ENCODE assay signal across 12 cellular contexts in the genomic region with DNA sequence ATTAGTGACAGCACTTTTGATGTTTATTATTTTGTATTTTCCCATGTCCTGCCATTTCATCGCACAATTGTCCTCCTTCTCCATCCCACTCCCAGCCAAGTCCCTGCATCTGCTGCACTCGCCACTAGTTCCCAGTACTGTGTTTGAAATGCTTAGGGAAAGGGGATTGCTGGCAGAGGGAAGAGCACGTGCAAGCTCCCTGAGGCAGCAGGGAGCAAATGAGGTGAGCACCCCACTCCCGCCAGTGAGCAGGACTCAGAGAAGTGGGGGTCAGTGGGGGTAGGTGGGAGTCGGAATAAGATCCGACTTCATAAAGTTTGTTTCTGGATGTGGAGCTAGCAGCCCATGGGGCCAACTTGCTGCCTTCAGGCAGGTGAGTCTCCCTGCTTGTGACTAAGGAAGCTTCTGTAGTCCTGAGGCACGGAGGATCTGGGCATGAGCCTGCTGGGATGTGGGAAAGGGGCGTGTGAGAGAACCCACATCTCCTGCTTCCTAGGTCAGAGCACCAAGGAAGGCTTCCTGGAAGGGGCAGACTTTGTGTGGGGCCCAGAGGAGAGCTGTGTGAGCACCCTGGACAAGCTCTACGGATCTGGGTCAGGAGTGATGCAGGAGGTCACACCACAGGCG.
DNase-seq lines count a peak whose midpoint lies in the region; ATAC-seq, FAIRE-seq and TF ChIP-seq lines count a peak whose summit lies in the region.
"Had no signal": no experiment of that assay in that cellular context is flagged by ENCODE, and none has a peak within 500 bp of the region (broad histone marks: within the 10 kb centered on the region; RNA-seq: fewer than 3 reads in every experiment).

No MANE protein-coding gene starts in this region.

- H3K27me3 ChIP-seq in left ventricle myocardium inferior (ENCODE audit: low read depth) (peaks cover 34% of the 10 kb centered on the region), astrocyte (ENCODE audit: insufficient read depth, low read length) (peaks cover 8% of the 10 kb centered on the region), tibial nerve (no peaks in the 10 kb centered on the region)
- H3K27me3 ChIP-seq: heart left ventricle, transverse colon had no signal

- H3K9ac ChIP-seq in astrocyte (ENCODE audit: low read length) = peak overlapping the region; percentile 64

- no peak overlapping the region for H3K4me3 ChIP-seq in left ventricle myocardium inferior
- no peak overlapping the region for H3K4me3 ChIP-seq in astrocyte (ENCODE audit: insufficient read depth, low read depth, low read length)
- H3K4me3 ChIP-seq in tibial nerve = no peak overlapping the region
- H3K4me3 ChIP-seq: heart left ventricle, transverse colon had no signal

- TF ChIP-seq POLR2A in tibial nerve (IDR thresholded peaks at IDR 0.05) = no peak
- no peak for TF ChIP-seq POLR2A in GM12891 (IDR thresholded peaks at IDR 0.05; ENCODE audit: low read depth, low read length)

- FAIRE-seq in astrocyte (lab: Jason Lieb, UNC) = no peak
- no peak for FAIRE-seq in GM12891 (lab: Jason Lieb, UNC)

- no peaks in the 10 kb centered on the region for H3K79me2 ChIP-seq in astrocyte (ENCODE audit: insufficient read depth, low read length)

- H3K4me1 ChIP-seq in left ventricle myocardium inferior = peaks cover 15% of the 10 kb centered on the region
- H3K4me1 ChIP-seq in astrocyte (ENCODE audit: insufficient read depth, low read length) = peaks cover 30% of the 10 kb centered on the region
- H3K4me1 ChIP-seq in tibial nerve = peaks cover 0 to 55% (median 17%) of the 10 kb centered on the region in 4 donors

- H3K27me3 Mint-ChIP-seq in astrocyte (ENCODE audit: low read depth, unreplicated experiment) (peaks cover 60% of the 10 kb centered on the region), memory B cell (peaks cover 6% of the 10 kb centered on the region)

- no peak for TF ChIP-seq EP300 in tibial nerve (IDR thresholded peaks at IDR 0.05)

- no peaks in the 10 kb centered on the region for H4K20me1 ChIP-seq in astrocyte (ENCODE audit: insufficient read depth, low read length)

- H3K4me3 Mint-ChIP-seq in astrocyte (ENCODE audit: unreplicated experiment) (no peak overlapping the region), memory B cell (no peak overlapping the region)

- peaks cover 1% of the 10 kb centered on the region for H3K36me3 Mint-ChIP-seq in astrocyte (ENCODE audit: low read depth, unreplicated experiment)
- peaks cover 1% of the 10 kb centered on the region for H3K36me3 Mint-ChIP-seq in memory B cell

- H2AFZ ChIP-seq in astrocyte (ENCODE audit: low read depth, low read length) = no peak overlapping the region

- ATAC-seq in Right ventricle myocardium inferior (no peak), memory B cell (ENCODE audit: low read depth) (no peak)
- ATAC-seq: heart left ventricle had no signal

- WGBS in tibial nerve, 2 donors = 82 to 91% methylated on average over 8 to 10 of the region's 10 CpGs

- peaks cover 26% of the 10 kb centered on the region for H3K4me1 Mint-ChIP-seq in astrocyte (ENCODE audit: low read depth, unreplicated experiment)
- peaks cover 42% of the 10 kb centered on the region for H3K4me1 Mint-ChIP-seq in memory B cell

- peak overlapping the region; percentile 69 for H3K4me2 ChIP-seq in astrocyte (ENCODE audit: low read length)

- H3K9me3 Mint-ChIP-seq in astrocyte (ENCODE audit: unreplicated experiment) (peaks cover under 1% of the 10 kb centered on the region), memory B cell (no peaks in the 10 kb centered on the region)

- peak; percentile 11 for DNase-seq in Right ventricle myocardium inferior (ENCODE audit: missing footprints)
- no peak for DNase-seq in left ventricle myocardium inferior
- DNase-seq in astrocyte (ENCODE audit: low read depth) = peak; percentile 26
- DNase-seq in memory B cell (ENCODE audit: low spot score in 2 of 2) = no peak
- DNase-seq in tibial nerve (ENCODE audit: low spot score in 2 of 2) = no peak
- no peak for DNase-seq in DMS79 treated with DMSO at 0.1 percent for 48 hours (lab: John Stamatoyannopoulos, UW)
- no peak for DNase-seq in GM12891 (ENCODE audit: insufficient read length, low spot score)
- no peak for DNase-seq in NCI-H1105 (lab: John Stamatoyannopoulos, UW)
- DNase-seq: activated gamma-delta T cell, left ventricle myocardium superior had no signal

- TF ChIP-seq CTCF in left ventricle myocardium inferior (IDR thresholded peaks at IDR 0.05; ENCODE audit: borderline replicate concordance) (no peak), astrocyte (IDR thresholded peaks at IDR 0.05; ENCODE audit: insufficient read depth, low read depth, low read length) (no peak), tibial nerve (IDR thresholded peaks at IDR 0.05) (no peak)

- peaks cover 3% of the 10 kb centered on the region for H3K9me3 ChIP-seq in left ventricle myocardium inferior (replicated peaks)
- no peaks in the 10 kb centered on the region for H3K9me3 ChIP-seq in astrocyte (ENCODE audit: insufficient read depth, low read depth, low read length)
- peaks cover 0 to under 1% (median 0%) of the 10 kb centered on the region in 4 donors for H3K9me3 ChIP-seq in tibial nerve
- H3K9me3 ChIP-seq: transverse colon had no signal

- H3K27ac ChIP-seq in left ventricle myocardium inferior (replicated peaks) (no peak overlapping the region), astrocyte (ENCODE audit: low read depth, low read length) (peak overlapping the region; percentile 90), tibial nerve (no peak overlapping the region)

- H3K36me3 ChIP-seq in left ventricle myocardium inferior (no peaks in the 10 kb centered on the region), astrocyte (ENCODE audit: insufficient read depth, low read length) (no peaks in the 10 kb centered on the region), tibial nerve (no peaks in the 10 kb centered on the region)
- H3K36me3 ChIP-seq: heart left ventricle, transverse colon had no signal

- intact Hi-C loops in Right ventricle myocardium inferior (cut with DNase I) (no loop called here), left ventricle myocardium inferior (cut with micrococcal nuclease) (no loop called here)

- H3K27ac Mint-ChIP-seq in astrocyte (ENCODE audit: unreplicated experiment) (peak overlapping the region; percentile 85), memory B cell (peak overlapping the region; percentile 86)

TF ChIP-seq in GM12891, 5 proteins besides CTCF, POLR2A, EP300 and RAD21:
- TF ChIP-seq POLR2AphosphoS5 (IDR thresholded peaks at IDR 0.05; ENCODE audit: low read depth, low read length) = no peak
- no peak for TF ChIP-seq PAX5 (IDR thresholded peaks at IDR 0.05; ENCODE audit: insufficient read depth, low read length, severe bottlenecking)
- TF ChIP-seq TAF1 (IDR thresholded peaks at IDR 0.05; ENCODE audit: low read depth, low read length) = no peak
- no peak for TF ChIP-seq POU2F2 (IDR thresholded peaks at IDR 0.05; ENCODE audit: low read depth, low read length)
- TF ChIP-seq SPI1 (IDR thresholded peaks at IDR 0.05; ENCODE audit: low read depth, low read length) = no peak

Comparison
In these comparisons a context has a peak if more than half of its experiments do, and no peak if none do; other contexts are left out.
1. DNase-seq: peak in Right ventricle myocardium inferior (single experiment) and astrocyte (single experiment); none in left ventricle myocardium inferior (single experiment), memory B cell (0 of 2), tibial nerve (0 of 2), DMS79 treated with DMSO at 0.1 percent for 48 hours (single experiment), GM12891 (single experiment) and NCI-H1105 (single experiment).